Comparison of ENCODE assay signal across 1 cellular context in genomic region chr9:5832543-5833529, GRCh38.
TF ChIP-seq lines count a peak whose summit lies in the region.

A gene with protein sequence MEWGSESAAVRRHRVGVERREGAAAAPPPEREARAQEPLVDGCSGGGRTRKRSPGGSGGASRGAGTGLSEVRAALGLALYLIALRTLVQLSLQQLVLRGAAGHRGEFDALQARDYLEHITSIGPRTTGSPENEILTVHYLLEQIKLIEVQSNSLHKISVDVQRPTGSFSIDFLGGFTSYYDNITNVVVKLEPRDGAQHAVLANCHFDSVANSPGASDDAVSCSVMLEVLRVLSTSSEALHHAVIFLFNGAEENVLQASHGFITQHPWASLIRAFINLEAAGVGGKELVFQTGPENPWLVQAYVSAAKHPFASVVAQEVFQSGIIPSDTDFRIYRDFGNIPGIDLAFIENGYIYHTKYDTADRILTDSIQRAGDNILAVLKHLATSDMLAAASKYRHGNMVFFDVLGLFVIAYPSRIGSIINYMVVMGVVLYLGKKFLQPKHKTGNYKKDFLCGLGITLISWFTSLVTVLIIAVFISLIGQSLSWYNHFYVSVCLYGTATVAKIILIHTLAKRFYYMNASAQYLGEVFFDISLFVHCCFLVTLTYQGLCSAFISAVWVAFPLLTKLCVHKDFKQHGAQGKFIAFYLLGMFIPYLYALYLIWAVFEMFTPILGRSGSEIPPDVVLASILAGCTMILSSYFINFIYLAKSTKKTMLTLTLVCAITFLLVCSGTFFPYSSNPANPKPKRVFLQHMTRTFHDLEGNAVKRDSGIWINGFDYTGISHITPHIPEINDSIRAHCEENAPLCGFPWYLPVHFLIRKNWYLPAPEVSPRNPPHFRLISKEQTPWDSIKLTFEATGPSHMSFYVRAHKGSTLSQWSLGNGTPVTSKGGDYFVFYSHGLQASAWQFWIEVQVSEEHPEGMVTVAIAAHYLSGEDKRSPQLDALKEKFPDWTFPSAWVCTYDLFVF (minus strand): TSS chr9:5833117. CDS start chr9:5833027, 90 bp downstream.

TF ChIP-seq in HepG2, 621 proteins besides CTCF, POLR2A, EP300 and RAD21 (continued from another document and continues in another):
- TF ChIP-seq, protein P1, sequence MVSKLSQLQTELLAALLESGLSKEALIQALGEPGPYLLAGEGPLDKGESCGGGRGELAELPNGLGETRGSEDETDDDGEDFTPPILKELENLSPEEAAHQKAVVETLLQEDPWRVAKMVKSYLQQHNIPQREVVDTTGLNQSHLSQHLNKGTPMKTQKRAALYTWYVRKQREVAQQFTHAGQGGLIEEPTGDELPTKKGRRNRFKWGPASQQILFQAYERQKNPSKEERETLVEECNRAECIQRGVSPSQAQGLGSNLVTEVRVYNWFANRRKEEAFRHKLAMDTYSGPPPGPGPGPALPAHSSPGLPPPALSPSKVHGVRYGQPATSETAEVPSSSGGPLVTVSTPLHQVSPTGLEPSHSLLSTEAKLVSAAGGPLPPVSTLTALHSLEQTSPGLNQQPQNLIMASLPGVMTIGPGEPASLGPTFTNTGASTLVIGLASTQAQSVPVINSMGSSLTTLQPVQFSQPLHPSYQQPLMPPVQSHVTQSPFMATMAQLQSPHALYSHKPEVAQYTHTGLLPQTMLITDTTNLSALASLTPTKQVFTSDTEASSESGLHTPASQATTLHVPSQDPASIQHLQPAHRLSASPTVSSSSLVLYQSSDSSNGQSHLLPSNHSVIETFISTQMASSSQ (IDR thresholded peaks at IDR 0.05; ENCODE audit: low read depth), result no peak
- TF ChIP-seq, protein P1 (CRISPR knock-in tag; IDR thresholded peaks at IDR 0.05; ENCODE audit: borderline replicate concordance), result no peak
- TF ChIP-seq ZNF142 (CRISPR knock-in tag; IDR thresholded peaks at IDR 0.05), result peak; percentile 80
- peak; percentile 65; the same call in 1 of the 2 replicates for TF ChIP-seq AHR (CRISPR knock-in tag; IDR thresholded peaks at IDR 0.05)
- TF ChIP-seq DZIP1 (CRISPR knock-in tag; IDR thresholded peaks at IDR 0.05), result no peak; the same call in 1 of the 2 replicates
- peak; percentile 48; the same call in 1 of the 2 replicates for TF ChIP-seq FOXK1 (CRISPR knock-in tag; IDR thresholded peaks at IDR 0.05; ENCODE audit: borderline replicate concordance, low read depth)
- no peak for TF ChIP-seq ZXDC (CRISPR knock-in tag; IDR thresholded peaks at IDR 0.05)
- peak; percentile 43; the same call in 1 of the 2 replicates for TF ChIP-seq PRDM15 (CRISPR knock-in tag; IDR thresholded peaks at IDR 0.05)
- no peak for TF ChIP-seq JUN (CRISPR knock-in tag; IDR thresholded peaks at IDR 0.05)
- no peak for TF ChIP-seq MYNN (CRISPR knock-in tag; IDR thresholded peaks at IDR 0.05; ENCODE audit: low read depth)
- TF ChIP-seq NRL (CRISPR knock-in tag; IDR thresholded peaks at IDR 0.05; ENCODE audit: borderline replicate concordance), result no peak; the same call in 1 of the 2 replicates
- TF ChIP-seq ZNF160 (CRISPR knock-in tag; IDR thresholded peaks at IDR 0.05), result peak; percentile 70; the same call in 1 of the 2 replicates
- TF ChIP-seq NPAS2 (CRISPR knock-in tag; IDR thresholded peaks at IDR 0.05; ENCODE audit: borderline replicate concordance), result no peak
- TF ChIP-seq SOX6 (IDR thresholded peaks at IDR 0.05), result no peak
- TF ChIP-seq SOX6 (CRISPR knock-in tag; IDR thresholded peaks at IDR 0.05), result peak; percentile 30
- peak; percentile 80 for TF ChIP-seq BRCA1 (CRISPR knock-in tag; IDR thresholded peaks at IDR 0.05)
- no peak for TF ChIP-seq ZHX2 (IDR thresholded peaks at IDR 0.05; ENCODE audit: low read depth)
- TF ChIP-seq ZHX2 (CRISPR knock-in tag; IDR thresholded peaks at IDR 0.05; ENCODE audit: borderline replicate concordance), result 0 out of 2 replicates have a peak, but pooled peaks have one; percentile 73
